ENCODE assay signal across 18 cellular contexts in genomic region chr2:181910028-181910763, GRCh38. TPM values are rescaled to one million over a fixed set of nuclear protein-coding genes. Genes with fewer than 3 reads are reported as not detected.
DNase-seq lines count a peak whose midpoint lies in the region; ATAC-seq and TF ChIP-seq lines count a peak whose summit lies in the region.
"Had no signal": no experiment of that assay in that cellular context is flagged by ENCODE, and none has a peak within 500 bp of the region (broad histone marks: within the 10 kb centered on the region; RNA-seq: fewer than 3 reads in every experiment).

No MANE protein-coding gene starts in this region.

- TF ChIP-seq CTCF in HFFc6 (IDR thresholded peaks at IDR 0.05) (no peak), nephron progenitor cell (IDR thresholded peaks at IDR 0.05) (no peak)

- ATAC-seq in GM18498 (IDR thresholded peaks at IDR 0.05; ENCODE audit: unreplicated experiment) (peak; percentile 61), GM21447 (IDR thresholded peaks at IDR 0.05; ENCODE audit: unreplicated experiment) (peak; percentile 60), HG03095 (IDR thresholded peaks at IDR 0.05; ENCODE audit: unreplicated experiment) (peak; percentile 47), left lobe of liver (peak; percentile 57)

- H3K9me3 Mint-ChIP-seq in HFFc6 (no peaks in the 10 kb centered on the region), nephron progenitor cell (no peaks in the 10 kb centered on the region)

- DNase-seq in left lobe of liver (ENCODE audit: low spot score) (no peak), HFFc6 (no peak), C1 segment of cervical spinal cord (lab: John Stamatoyannopoulos, UW) (no peak), nephron progenitor cell (no peak)
- DNase-seq in activated T-cell treated with anti-CD3 and anti-CD28 coated beads, Interleukin-2, amount 50 U/mL, for 48 hours: no peak
- DNase-seq: activated CD4-positive, alpha-beta T cell treated with anti-CD3 and anti-CD28 coated beads, Interleukin-2, amount 50 U/mL, for 1 hour; activated naive CD4-positive, alpha-beta T cell treated with anti-CD3 and anti-CD28 coated beads, Interleukin-2, amount 50 U/mL, for 16 hours; Caco-2; foreskin melanocyte; left ventricle myocardium inferior; NCI-H1694; NCI-H446; stimulated activated CD4-positive, alpha-beta T cell treated with anti-CD3 and anti-CD28 coated beads, Interleukin-4, amount 100 ng/mL, for 24 hours; substantia nigra; SW 1271 had no signal

- H3K27ac Mint-ChIP-seq in HFFc6 (no peak overlapping the region), nephron progenitor cell (no peak overlapping the region)

- peaks cover 62% of the 10 kb centered on the region for H3K4me1 Mint-ChIP-seq in HFFc6 (ENCODE audit: low read depth)
- H3K4me1 Mint-ChIP-seq in nephron progenitor cell: no peaks in the 10 kb centered on the region

- H3K36me3 Mint-ChIP-seq in HFFc6 (ENCODE audit: low read depth) (peaks cover 50% of the 10 kb centered on the region), nephron progenitor cell (ENCODE audit: low read depth) (peaks cover 47% of the 10 kb centered on the region)

- H3K4me3 Mint-ChIP-seq in HFFc6: no peak overlapping the region
- H3K4me3 Mint-ChIP-seq in nephron progenitor cell: no peak overlapping the region

- H3K27me3 Mint-ChIP-seq in HFFc6 (ENCODE audit: insufficient read depth) (no peaks in the 10 kb centered on the region), nephron progenitor cell (ENCODE audit: low read depth, poor library complexity) (no peaks in the 10 kb centered on the region)

RNA-seq across cellular contexts. Expression of gene ITPRID2, which starts 18.7 kb away (rescaled TPM):
- total RNA-seq in left lobe of liver: 96.4 TPM
- 100 to 1,000 TPM; 205 to 257 (median 235) TPM for total RNA-seq in HFFc6 (2021; fragmentation: NEBNext Ultra II Directional; extraction: Animal tissue kit (Norgen Biotek cat#: 25700))
